Comparison of ENCODE assay signal across 1 cellular context in genomic region chr22:31210830-31211503, GRCh38.
TF ChIP-seq lines count a peak whose summit lies in the region.

No MANE protein-coding gene starts in this region.

TF ChIP-seq in HCT116, 20 proteins besides CTCF, POLR2A, EP300 and RAD21 (continued from another document):
- no peak for TF ChIP-seq REST (IDR thresholded peaks at IDR 0.05; ENCODE audit: low read depth)
- TF ChIP-seq CBX3 (IDR thresholded peaks at IDR 0.05; ENCODE audit: low read depth) = no peak
- TF ChIP-seq ATF3 (IDR thresholded peaks at IDR 0.05) = no peak
